ENCODE assay signal across 11 cellular contexts in the genomic region with DNA sequence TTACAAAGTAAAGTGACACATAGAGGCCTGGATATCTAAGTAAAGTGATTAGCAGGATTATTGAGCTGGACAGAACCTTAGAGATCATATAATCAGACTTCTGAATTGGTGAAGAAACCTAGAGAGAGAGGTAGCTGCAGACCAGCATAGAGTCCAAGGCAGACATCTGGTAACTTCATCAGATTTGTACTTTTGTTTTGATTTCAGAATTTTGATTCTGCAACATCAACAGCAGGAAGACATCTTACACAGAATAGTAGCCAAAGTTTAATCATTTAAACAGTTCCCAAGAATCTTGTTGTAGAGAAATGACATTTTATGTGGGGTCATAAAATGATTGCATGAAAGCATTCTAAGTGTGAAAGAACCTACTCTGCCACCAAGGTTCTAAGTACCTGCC. TPM values are rescaled to one million over a fixed set of nuclear protein-coding genes. Genes with fewer than 3 reads are reported as not detected.
DNase-seq lines count a peak whose midpoint lies in the region; ATAC-seq and TF ChIP-seq lines count a peak whose summit lies in the region.
"Had no signal": no experiment of that assay in that cellular context is flagged by ENCODE, and none has a peak within 500 bp of the region (broad histone marks: within the 10 kb centered on the region; RNA-seq: fewer than 3 reads in every experiment).

No MANE protein-coding gene starts in this region.

- H3K4me3 ChIP-seq in PC-3 (ENCODE audit: low read length): no peak overlapping the region
- H3K4me3 ChIP-seq in dorsolateral prefrontal cortex: no peak overlapping the region
- no peak overlapping the region for H3K4me3 ChIP-seq in lung
- H3K4me3 ChIP-seq in stomach smooth muscle (ENCODE audit: low read length in 2 of 2): peak overlapping the region in 1 of 2 donors; percentile 16
- H3K4me3 ChIP-seq: breast epithelium had no signal

- H3K27me3 ChIP-seq in PC-3 (ENCODE audit: low read length): no peaks in the 10 kb centered on the region
- no peaks in the 10 kb centered on the region for H3K27me3 ChIP-seq in dorsolateral prefrontal cortex
- H3K27me3 ChIP-seq in lung (ENCODE audit: control insufficient read depth, insufficient read depth): no peaks in the 10 kb centered on the region
- no peaks in the 10 kb centered on the region for H3K27me3 ChIP-seq in stomach smooth muscle (ENCODE audit: control insufficient read depth in 1 of 2, insufficient read depth in 2 of 2, low read length in 2 of 2)
- H3K27me3 ChIP-seq: breast epithelium had no signal

- H3K79me2 ChIP-seq in PC-3 (ENCODE audit: low read length): peaks cover 24% of the 10 kb centered on the region

- H3K9me2 ChIP-seq in PC-3 (replicated peaks; ENCODE audit: low read length): no peaks in the 10 kb centered on the region

- no peak overlapping the region for H2AFZ ChIP-seq in PC-3 (ENCODE audit: low read length)

- BruUV-seq in PC-3 (replicated peaks; lab: Mats Ljungman, UMichigan): no TSS peak

- TF ChIP-seq CTCF in PC-3 (conservative IDR thresholded peaks at IDR 0.05; ENCODE audit: low read depth, low read length) (no peak), dorsolateral prefrontal cortex (IDR thresholded peaks at IDR 0.05 in 54 of 56, conservative IDR thresholded peaks at IDR 0.05 in 2 of 56; ENCODE audit: low read depth in 1 of 56, partially characterized antibody in 56 of 56) (no peak), lung (IDR thresholded peaks at IDR 0.05; ENCODE audit: control extremely low read depth, extremely low read depth) (no peak)

- H3K36me3 ChIP-seq in PC-3 (ENCODE audit: low read depth, low read length) (peaks cover 64% of the 10 kb centered on the region), lung (ENCODE audit: control insufficient read depth in 2 of 2, insufficient read depth in 2 of 2, low read length in 2 of 2) (peaks cover 16 to 32% of the 10 kb centered on the region in 2 donors), stomach smooth muscle (ENCODE audit: control insufficient read depth in 2 of 2, insufficient read depth in 2 of 2, low read length in 2 of 2) (peaks cover 19 to 21% of the 10 kb centered on the region in 2 donors)
- H3K36me3 ChIP-seq: breast epithelium had no signal

- CTCF ChIA-PET in PC-3 (lab: Charles Lee): interaction anchor here (0.6 to 1.6 kb wide), 11 partner anchors 12 to 339 kb away, joined by 3 to 23 read pairs (median 4); no protein-coding TSS in a partner anchor

- H3K4me1 ChIP-seq in PC-3 (ENCODE audit: insufficient read depth, low read length) (peaks cover 37% of the 10 kb centered on the region), lung (ENCODE audit: control insufficient read depth in 2 of 2, insufficient read depth in 2 of 2, low read length in 2 of 2) (peaks cover 2 to 20% of the 10 kb centered on the region in 2 donors), stomach smooth muscle (ENCODE audit: control insufficient read depth, insufficient read depth, low read length) (peaks cover 31% of the 10 kb centered on the region)
- H3K4me1 ChIP-seq: breast epithelium had no signal

- H3K9ac ChIP-seq in PC-3 (ENCODE audit: low read length): no peak overlapping the region
- no peak overlapping the region for H3K9ac ChIP-seq in stomach smooth muscle (ENCODE audit: low read length in 2 of 2)

- H3K9me3 ChIP-seq in PC-3 (ENCODE audit: low read length): no peaks in the 10 kb centered on the region
- H3K9me3 ChIP-seq in lung (ENCODE audit: control insufficient read depth in 2 of 2, insufficient read depth in 1 of 2, low read length in 1 of 2): no peaks in the 10 kb centered on the region
- no peaks in the 10 kb centered on the region for H3K9me3 ChIP-seq in stomach smooth muscle (ENCODE audit: control insufficient read depth in 2 of 2, low read length in 2 of 2)
- H3K9me3 ChIP-seq: breast epithelium had no signal

- peak; percentile 14; the same call in 1 of the 2 replicates for ATAC-seq in PC-3
- ATAC-seq in lung (ENCODE audit: insufficient read depth, low FRiP score): no peak
- no peak for ATAC-seq in GM18517 (IDR thresholded peaks at IDR 0.05; ENCODE audit: unreplicated experiment)

- H3K4me2 ChIP-seq in PC-3 (ENCODE audit: low read length): peak overlapping the region; percentile 11; the same call in 1 of the 2 replicates

- no peak for DNase-seq in PC-3
- DNase-seq in dorsolateral prefrontal cortex: no peak
- no peak for DNase-seq in lung (ENCODE audit: low spot score)
- DNase-seq in stimulated activated naive CD4-positive, alpha-beta T cell treated with Interleukin-2 at 50 U/mL for 16 hours (lab: John Stamatoyannopoulos, UW): no peak
- DNase-seq in NCI-H2029 treated with DMSO at 0.1 percent for 48 hours (lab: John Stamatoyannopoulos, UW): no peak
- no peak for DNase-seq in activated gamma-delta T cell (lab: John Stamatoyannopoulos, UW)
- DNase-seq: activated CD8-positive, alpha-beta memory T cell treated with anti-CD3 and anti-CD28 coated beads, Interleukin-2, amount 50 U/mL, for 48 hours; activated naive CD4-positive, alpha-beta T cell treated with anti-CD3 and anti-CD28 coated beads, Interleukin-2, amount 10 ng/mL, durations not matched to agents 7 days and 5 days had no signal

- H3F3A ChIP-seq in PC-3 (ENCODE audit: low read length, unreplicated experiment): no peaks in the 10 kb centered on the region

- POLR2A ChIA-PET in PC-3 (lab: Charles Lee; ENCODE audit: unreplicated experiment): interaction anchor here (0.5 to 0.9 kb wide), 2 partner anchors 12 to 24 kb away, joined by 5 to 7 read pairs; no protein-coding TSS in a partner anchor

- intact Hi-C loops in PC-3 (cut with micrococcal nuclease): loop anchor here (1.0 kb wide), 2 partner anchors 92 to 149 kb away; a partner anchor contains a TSS
- intact Hi-C loops in dorsolateral prefrontal cortex (cut with DNase I): loop anchor here in 1 of 2 donors (10.0 kb wide), 1 partner anchor 242 kb away; no protein-coding TSS in a partner anchor

- H4K20me1 ChIP-seq in PC-3 (ENCODE audit: low read length): no peaks in the 10 kb centered on the region

- H3K27ac ChIP-seq in PC-3 (ENCODE audit: low read length) (0 out of 2 replicates have a peak overlapping the region, but pooled peaks have one; percentile 7), dorsolateral prefrontal cortex (peak overlapping the region in 30 of 59 donors; percentile 2 to 68 (median 23)), lung (ENCODE audit: low read depth in 1 of 2, low read length in 1 of 2) (peak overlapping the region; percentile 13 to 38), stomach smooth muscle (ENCODE audit: low read length) (peak overlapping the region; percentile 42)

RNA-seq across cellular contexts. Expression of a gene that starts 39.3 kb away (rescaled TPM):
- total RNA-seq in PC-3 (2014; rRNA removed): 40.1 and 43.6 TPM in 2 replicates
- total RNA-seq in dorsolateral prefrontal cortex: 10 to 100 TPM; 25.4 to 59.2 (median 41.5) TPM
- 10 to 100 TPM; 32.8 to 58.6 TPM for total RNA-seq in lung
- polyA plus RNA-seq in lung: 10 to 100 TPM in 1 of 2 donors, 1 to 10 TPM in 1; 6.8 to 20.4 TPM

RNA-seq across cellular contexts. Expression of a gene that starts 39.6 kb away (rescaled TPM):
- total RNA-seq in PC-3 (2014; rRNA removed) (21.8 and 23.2 TPM in 2 replicates), dorsolateral prefrontal cortex (10 to 100 TPM; 17.1 to 36.0 (median 23.2) TPM), lung (10 to 100 TPM; 18.0 to 33.8 TPM)
- polyA plus RNA-seq in lung: 10 to 100 TPM in 1 of 2 donors, 1 to 10 TPM in 1; 6.7 to 13.0 TPM
